Comparison of ENCODE assay signal across 8 cellular contexts in the genomic region with DNA sequence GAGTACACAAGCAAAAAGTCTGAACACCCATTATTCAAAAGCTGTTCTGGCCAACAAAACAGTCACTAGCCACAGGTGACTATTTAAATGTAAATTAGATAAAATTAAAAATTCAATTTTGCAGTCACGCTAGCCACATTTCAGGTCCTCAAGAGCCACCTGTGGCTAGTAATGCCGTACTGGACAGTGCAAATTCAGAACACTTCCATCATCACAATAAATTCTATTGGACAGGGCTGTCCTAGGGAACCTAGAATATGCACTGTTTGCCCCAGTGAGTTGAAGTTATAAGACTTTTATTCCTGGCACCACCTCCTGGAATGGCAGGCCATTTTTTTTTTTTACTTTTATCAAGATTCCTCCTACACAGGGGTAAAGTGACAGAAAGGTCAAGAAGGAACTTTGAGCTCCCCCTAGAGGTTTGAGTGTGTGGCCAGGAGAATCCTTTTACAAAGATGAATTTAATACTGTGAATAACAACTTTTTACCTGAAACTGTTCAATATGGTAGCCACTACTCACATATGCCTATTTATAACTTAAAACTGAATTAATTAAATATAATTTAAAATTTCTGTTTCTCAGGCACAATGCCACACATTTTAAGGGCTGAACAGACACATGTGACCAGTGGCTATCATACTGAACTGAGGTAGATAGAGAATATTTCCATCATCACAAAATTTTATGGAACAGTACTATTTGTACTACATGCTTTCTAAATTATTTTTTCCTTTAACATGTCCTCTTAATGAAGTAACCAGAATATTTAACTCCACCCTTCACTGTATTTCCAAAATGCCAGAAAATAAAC. TPM values are rescaled to one million over a fixed set of nuclear protein-coding genes. Genes with fewer than 3 reads are reported as not detected.
DNase-seq lines count a peak whose midpoint lies in the region; ATAC-seq, FAIRE-seq and TF ChIP-seq lines count a peak whose summit lies in the region.

No MANE protein-coding gene starts in this region.

- no peak overlapping the region for H3K9ac ChIP-seq in GM12878 (ENCODE audit: control insufficient read depth, insufficient read depth, low read length)

- peaks cover 16% of the 10 kb centered on the region for H3K4me1 ChIP-seq in GM12878 (ENCODE audit: control insufficient read depth, insufficient read depth, low read length)

- TF ChIP-seq CTCF in AG04449 (IDR thresholded peaks at IDR 0.05; ENCODE audit: insufficient read depth, low read length, missing control alignments) = peak; percentile 56
- TF ChIP-seq CTCF in GM12878 (IDR thresholded peaks at IDR 0.05 in 2 of 3, conservative IDR thresholded peaks at IDR 0.05 in 1 of 3; ENCODE audit: control insufficient read depth in 2 of 3, extremely low read depth in 1 of 3, insufficient read depth in 1 of 3, low read depth in 3 of 3, low read length in 3 of 3) = peak; percentile 65 to 72 (median 70)
- TF ChIP-seq CTCF in kidney epithelial cell (IDR thresholded peaks at IDR 0.05; ENCODE audit: insufficient read depth, low read length, poor library complexity, severe bottlenecking) = peak; percentile 78

- H4K20me1 ChIP-seq in GM12878 (ENCODE audit: control insufficient read depth, insufficient read depth) = no peaks in the 10 kb centered on the region

- H3K4me2 ChIP-seq in GM12878 (ENCODE audit: control insufficient read depth, insufficient read depth) = no peak overlapping the region

- CTCF ChIA-PET in AG04449 (lab: Yijun Ruan, JAX) (interaction anchor here (0.6 to 21.6 kb wide), 25 partner anchors 9 to 1089 kb away, joined by 3 to 331 read pairs (median 5); partner anchors contain the start of gene ESAM), GM12878 (lab: Yijun Ruan, JAX) (interaction anchor here (0.5 to 11.5 kb wide), 33 partner anchors 8 to 392 kb away, joined by 3 to 272 read pairs (median 6); partner anchors contain the start of genes ESAM, TBRG1 and VSIG2)

- no peak overlapping the region for H3K27ac ChIP-seq in GM12878 (ENCODE audit: control insufficient read depth, insufficient read depth)

- BruUV-seq in GM12878 (replicated peaks; lab: Mats Ljungman, UMichigan) = no TSS peak

- H3K36me3 ChIP-seq in GM12878 (ENCODE audit: control insufficient read depth in 2 of 2, insufficient read depth in 2 of 2, low read length in 1 of 2) = no peaks in the 10 kb centered on the region
- no peaks in the 10 kb centered on the region for H3K36me3 ChIP-seq in kidney epithelial cell (ENCODE audit: control insufficient read depth, insufficient read depth, low read length)

- peaks cover 88% of the 10 kb centered on the region for H3K79me2 ChIP-seq in GM12878 (ENCODE audit: control insufficient read depth, insufficient read depth, low read length)

- DNase-seq in AG04449 (ENCODE audit: low read depth, low spot score) (no peak), GF-D8 (lab: John Stamatoyannopoulos, UW) (peak; percentile 82), NCI-H226 (peak; percentile 22), GM12878 (ENCODE audit: low read depth, low spot score) (no peak), kidney epithelial cell (ENCODE audit: low read depth) (no peak), GM12891 (ENCODE audit: insufficient read length, low spot score) (no peak)

- TF ChIP-seq EP300 in GM12878 (IDR thresholded peaks at IDR 0.05; ENCODE audit: borderline replicate concordance in 1 of 2, control insufficient read depth in 1 of 2, low read depth in 2 of 2, low read length in 2 of 2) = no peak

- H3K4me3 ChIP-seq in AG04449 (ENCODE audit: low read depth, low read length) (no peak overlapping the region), GM12878 (no peak overlapping the region), kidney epithelial cell (ENCODE audit: low read depth, low read length) (no peak overlapping the region)

- H3K27me3 ChIP-seq in GM12878 (replicated peaks in 1 of 2; ENCODE audit: control insufficient read depth in 2 of 2, insufficient read depth in 2 of 2, low read length in 1 of 2) = no peaks in the 10 kb centered on the region
- no peaks in the 10 kb centered on the region for H3K27me3 ChIP-seq in kidney epithelial cell (ENCODE audit: control insufficient read depth, insufficient read depth, low read length)

- POLR2A ChIA-PET in AG04449 (lab: Yijun Ruan, JAX) (interaction anchor here (1.4 kb wide), 1 partner anchor 43 kb away, joined by 3 read pairs; no protein-coding TSS in a partner anchor), GM12878 (lab: Charles Lee) (interaction anchor here (1.1 to 1.4 kb wide), 3 partner anchors 24 to 123 kb away, joined by 4 to 5 read pairs (median 5); no protein-coding TSS in a partner anchor)

- H3K9me3 ChIP-seq in GM12878 (replicated peaks; ENCODE audit: control insufficient read depth, insufficient read depth, low read length) = no peaks in the 10 kb centered on the region

- TF ChIP-seq RAD21 in GM12878 (IDR thresholded peaks at IDR 0.05; ENCODE audit: insufficient read depth, low read depth, low read length) = peak; percentile 68

- FAIRE-seq in GM12878 (lab: Jason Lieb, UNC) (no peak), GM12891 (lab: Jason Lieb, UNC) (no peak)

- TF ChIP-seq POLR2A in GM12878 (IDR thresholded peaks at IDR 0.05; ENCODE audit: low read depth, low read length) (no peak), GM12891 (IDR thresholded peaks at IDR 0.05; ENCODE audit: low read depth, low read length) (no peak)

- SMC1A ChIA-PET in GM12878 (lab: Charles Lee; ENCODE audit: uncharacterized antibody, unreplicated experiment) = interaction anchor here (0.5 to 8.4 kb wide), 30 partner anchors 9 to 597 kb away, joined by 3 to 83 read pairs (median 4); partner anchors contain the start of genes SIAE and SPA17

- RAD21 ChIA-PET in GM12878 (lab: Charles Lee; ENCODE audit: unreplicated experiment) = interaction anchor here (0.7 to 7.1 kb wide), 13 partner anchors 10 to 150 kb away, joined by 3 to 56 read pairs (median 4); partner anchors contain the start of gene ESAM

- 43% methylated on average over 2 of the region's 2 CpGs for WGBS in GM12878 (ENCODE audit: insufficient coverage, insufficient replicate concordance, low lambda C conversion rate, missing lambda C conversion rate)

- ATAC-seq in HG02678 (IDR thresholded peaks at IDR 0.05; ENCODE audit: unreplicated experiment) = peak; percentile 42
- ATAC-seq in GM12878 = peak; percentile 80
- no peak for ATAC-seq in GM18861 (IDR thresholded peaks at IDR 0.05; ENCODE audit: unreplicated experiment)

- H2AFZ ChIP-seq in GM12878 (ENCODE audit: control insufficient read depth, low read depth, low read length) = no peak overlapping the region

- in situ Hi-C loops in GM12878 (cut with MboI) = no loop called here

- intact Hi-C loops in GM12878 (cut with micrococcal nuclease; ENCODE audit: unreplicated experiment) = loop anchor here (1.0 kb wide), 1 partner anchor 124 kb away; no protein-coding TSS in a partner anchor

RNA-seq across cellular contexts. Expression of gene MSANTD2, which starts 6.5 kb away (rescaled TPM):
- total RNA-seq in GM12878 (2013; cell fraction: nucleolus; rRNA removed) = 9.9 and 13.0 TPM in 2 replicates
- total RNA-seq in GM12878 (2014; rRNA removed) = 12.0 and 13.7 TPM in 2 replicates
- 10.6 and 11.2 TPM in 2 replicates for total RNA-seq in GM12878 (2014; rRNA removed; fragmentation: Illumina TruSeq; extraction: Trizol)
- 8.7 and 9.0 TPM in 2 replicates for total RNA-seq in GM12878 (2021)
- 3.1 TPM for polyA plus RNA-seq in GM12878 (2011; ENCODE audit: low read depth)
- 7.2 and 10.4 TPM in 2 replicates for polyA plus RNA-seq in GM12878 (2011; rRNA removed)
- 3.4 and 3.9 TPM in 2 replicates for polyA plus RNA-seq in GM12878 (2011; cell fraction: cytosol; rRNA removed)
- 12.3 and 14.2 TPM in 2 replicates for polyA plus RNA-seq in GM12878 (2011; cell fraction: nucleus; rRNA removed)
- polyA plus RNA-seq in GM12878 (2012) = 3.2 and 5.0 TPM in 2 replicates
- 11.6 and 17.5 TPM in 2 replicates for polyA plus RNA-seq in GM12878 (2014; fragmentation: Illumina TruSeq; extraction: Trizol)
- 1 to 10 TPM; 3.0 to 4.1 TPM for polyA plus RNA-seq in GM12878 (2014; fragmentation: Nextera tagmentation; extraction: Ambion mirVana)
- polyA plus RNA-seq in GM12878 (2014; rRNA removed) = 12.4 and 13.8 TPM in 2 replicates
- 1 to 10 TPM; 6.4 to 7.0 TPM for polyA plus RNA-seq in GM12878 (2016; fragmentation: Nextera tagmentation; extraction: Ambion mirVana)
- 1.8 and 1.9 TPM in 2 replicates for polyA minus RNA-seq in GM12878 (2011; rRNA and poly(A)+ RNA removed)
- 3.6 and 4.0 TPM in 2 replicates for polyA minus RNA-seq in GM12878 (2011; cell fraction: cytosol; rRNA and poly(A)+ RNA removed)
- 5.3 and 9.5 TPM in 2 replicates for polyA minus RNA-seq in GM12878 (2011; cell fraction: nucleus; rRNA and poly(A)+ RNA removed)
- total RNA-seq in kidney epithelial cell = 8.0 and 16.0 TPM in 2 replicates
- polyA plus RNA-seq in GM12891 (2012; ENCODE audit: low read depth, missing spikeins) = 2.7 TPM

RNA-seq across cellular contexts. Expression of gene ESAM, which starts 31.6 kb away (rescaled TPM):
- total RNA-seq in GM12878 (2013; cell fraction: nucleolus; rRNA removed) = 17.0 and 18.6 TPM in 2 replicates
- 16.3 and 20.6 TPM in 2 replicates for total RNA-seq in GM12878 (2014; rRNA removed)
- 9.2 and 9.4 TPM in 2 replicates for total RNA-seq in GM12878 (2014; rRNA removed; fragmentation: Illumina TruSeq; extraction: Trizol)
- total RNA-seq in GM12878 (2021) = 26.1 and 26.9 TPM in 2 replicates
- polyA plus RNA-seq in GM12878 (2011; ENCODE audit: low read depth) = 7.7 TPM
- 5.7 and 15.3 TPM in 2 replicates for polyA plus RNA-seq in GM12878 (2011; rRNA removed)
- polyA plus RNA-seq in GM12878 (2011; cell fraction: cytosol; rRNA removed) = 12.8 and 13.5 TPM in 2 replicates
- polyA plus RNA-seq in GM12878 (2011; cell fraction: nucleus; rRNA removed) = 32.4 and 38.8 TPM in 2 replicates
- 17.7 and 20.4 TPM in 2 replicates for polyA plus RNA-seq in GM12878 (2012)
- 14.4 and 18.4 TPM in 2 replicates for polyA plus RNA-seq in GM12878 (2014; fragmentation: Illumina TruSeq; extraction: Trizol)
- polyA plus RNA-seq in GM12878 (2014; fragmentation: Nextera tagmentation; extraction: Ambion mirVana) = 1 to 10 TPM; 2.7 to 6.9 TPM
- polyA plus RNA-seq in GM12878 (2014; rRNA removed) = 22.3 and 24.6 TPM in 2 replicates
- 10 to 100 TPM; 34.2 to 43.6 TPM for polyA plus RNA-seq in GM12878 (2016; fragmentation: Nextera tagmentation; extraction: Ambion mirVana)
- polyA minus RNA-seq in GM12878 (2011; rRNA and poly(A)+ RNA removed) = 6.6 and 9.7 TPM in 2 replicates
- polyA minus RNA-seq in GM12878 (2011; cell fraction: cytosol; rRNA and poly(A)+ RNA removed) = 2.5 and 2.9 TPM in 2 replicates
- polyA minus RNA-seq in GM12878 (2011; cell fraction: nucleus; rRNA and poly(A)+ RNA removed) = 7.5 and 9.0 TPM in 2 replicates
- 10.3 and 10.4 TPM in 2 replicates for total RNA-seq in kidney epithelial cell
- polyA plus RNA-seq in GM12891 (2012; ENCODE audit: low read depth, missing spikeins) = 17.2 TPM

RNA-seq across cellular contexts. Expression of gene VSIG2, which starts 41.6 kb away (rescaled TPM):
- 0.46 TPM in 1 of 2 replicates, not detected in the other for total RNA-seq in GM12878 (2013; cell fraction: nucleolus; rRNA removed)
- not detected in 2 replicates for total RNA-seq in GM12878 (2014; rRNA removed)
- total RNA-seq in GM12878 (2014; rRNA removed; fragmentation: Illumina TruSeq; extraction: Trizol) = 0.13 TPM in 1 of 2 replicates, not detected in the other
- 0.31 and 0.40 TPM in 2 replicates for total RNA-seq in GM12878 (2021)
- not detected for polyA plus RNA-seq in GM12878 (2011; ENCODE audit: low read depth)
- 0.12 and 0.15 TPM in 2 replicates for polyA plus RNA-seq in GM12878 (2011; rRNA removed)
- polyA plus RNA-seq in GM12878 (2011; cell fraction: cytosol; rRNA removed) = 0.07 TPM in 1 of 2 replicates, not detected in the other
- 0.41 and 1.0 TPM in 2 replicates for polyA plus RNA-seq in GM12878 (2011; cell fraction: nucleus; rRNA removed)
- 0.14 TPM in 1 of 2 replicates, not detected in the other for polyA plus RNA-seq in GM12878 (2012)
- polyA plus RNA-seq in GM12878 (2014; fragmentation: Illumina TruSeq; extraction: Trizol) = not detected in 2 replicates
- polyA plus RNA-seq in GM12878 (2014; fragmentation: Nextera tagmentation; extraction: Ambion mirVana) = not detected
- polyA plus RNA-seq in GM12878 (2014; rRNA removed) = 0.15 and 0.27 TPM in 2 replicates
- under 1 TPM in 1 of 2 experiments, not detected in 1; 0.19 TPM for polyA plus RNA-seq in GM12878 (2016; fragmentation: Nextera tagmentation; extraction: Ambion mirVana)
- polyA minus RNA-seq in GM12878 (2011; rRNA and poly(A)+ RNA removed) = not detected in 2 replicates
- not detected in 2 replicates for polyA minus RNA-seq in GM12878 (2011; cell fraction: cytosol; rRNA and poly(A)+ RNA removed)
- not detected in 2 replicates for polyA minus RNA-seq in GM12878 (2011; cell fraction: nucleus; rRNA and poly(A)+ RNA removed)
- 0.50 TPM in 1 of 2 replicates, not detected in the other for total RNA-seq in kidney epithelial cell
- 0.13 TPM for polyA plus RNA-seq in GM12891 (2012; ENCODE audit: low read depth, missing spikeins)

RNA-seq across cellular contexts. Expression of gene NRGN, which starts 53.9 kb away (rescaled TPM):
- not detected in 2 replicates for total RNA-seq in GM12878 (2013; cell fraction: nucleolus; rRNA removed)
- total RNA-seq in GM12878 (2014; rRNA removed) (0.49 and 1.1 TPM in 2 replicates), GM12878 (2014; rRNA removed; fragmentation: Illumina TruSeq; extraction: Trizol) (0.36 TPM in 1 of 2 replicates, not detected in the other), GM12878 (2021) (2.7 and 3.2 TPM in 2 replicates), kidney epithelial cell (not detected in 2 replicates)
- 0.84 TPM for polyA plus RNA-seq in GM12878 (2011; ENCODE audit: low read depth)
- polyA plus RNA-seq in GM12878 (2011; rRNA removed) (0.97 and 2.1 TPM in 2 replicates), GM12878 (2014; fragmentation: Illumina TruSeq; extraction: Trizol) (1.2 TPM in 1 of 2 replicates, not detected in the other), GM12878 (2014; fragmentation: Nextera tagmentation; extraction: Ambion mirVana) (not detected), GM12878 (2014; rRNA removed) (2.8 and 3.5 TPM in 2 replicates), GM12878 (2016; fragmentation: Nextera tagmentation; extraction: Ambion mirVana) (1 to 10 TPM in 1 of 2 experiments, under 1 TPM in 1; 0.92 to 1.1 TPM)
- polyA plus RNA-seq in GM12878 (2011; cell fraction: cytosol; rRNA removed) = 4.2 and 5.7 TPM in 2 replicates
- 9.3 and 10.5 TPM in 2 replicates for polyA plus RNA-seq in GM12878 (2011; cell fraction: nucleus; rRNA removed)
- 2.3 and 2.8 TPM in 2 replicates for polyA plus RNA-seq in GM12878 (2012)
- polyA minus RNA-seq in GM12878 (2011; rRNA and poly(A)+ RNA removed) = 0.88 and 0.95 TPM in 2 replicates
- polyA minus RNA-seq in GM12878 (2011; cell fraction: cytosol; rRNA and poly(A)+ RNA removed) = 2.0 and 2.1 TPM in 2 replicates
- polyA minus RNA-seq in GM12878 (2011; cell fraction: nucleus; rRNA and poly(A)+ RNA removed) = 1.9 and 2.4 TPM in 2 replicates
- polyA plus RNA-seq in GM12891 (2012; ENCODE audit: low read depth, missing spikeins) = 1.4 TPM

Comparison
In these comparisons a context has a peak if more than half of its experiments do, and no peak if none do; other contexts are left out.
1. DNase-seq: peak in GF-D8 (single experiment) and NCI-H226 (single experiment); none in AG04449 (single experiment), GM12878 (single experiment), kidney epithelial cell (single experiment) and GM12891 (single experiment).
2. Peak in every context shown above with its lines, with median percentiles within 50 percentile points of each other: CTCF ChIP-seq.